ENCODE assay signal across 1 cellular context in genomic region chr3:197364410-197365071, GRCh38.
TF ChIP-seq lines count a peak whose summit lies in the region.

No MANE protein-coding gene starts in this region.

TF ChIP-seq in SK-N-SH treated with all-trans-retinoic acid at 6 μM for 48 hours, 23 proteins besides CTCF, POLR2A, EP300 and RAD21 (continued from another document):
- TF ChIP-seq TSHZ2 (CRISPR knock-in tag; IDR thresholded peaks at IDR 0.05) (no peak), ZNF8 (CRISPR knock-in tag; IDR thresholded peaks at IDR 0.05) (no peak), GLIS3 (CRISPR knock-in tag; IDR thresholded peaks at IDR 0.05) (no peak)
